ENCODE assay signal across 8 cellular contexts in genomic region chr17:4738136-4739121, GRCh38. TPM values are rescaled to one million over a fixed set of nuclear protein-coding genes. Genes with fewer than 3 reads are reported as not detected.
DNase-seq lines count a peak whose midpoint lies in the region; ATAC-seq and TF ChIP-seq lines count a peak whose summit lies in the region.

No MANE protein-coding gene starts in this region.

- H3K9me3 Mint-ChIP-seq in T-helper 1 cell treated with Interleukin-12 subunit alpha and Interleukin-12 subunit beta and Interleukin-4 antibody, amounts not matched to agents 30 μg/mL and 1 μg/mL, for 36 hours: no peaks in the 10 kb centered on the region
- no peaks in the 10 kb centered on the region for H3K9me3 Mint-ChIP-seq in osteocyte (ENCODE audit: unreplicated experiment)

- H3K4me1 ChIP-seq in DND-41 (ENCODE audit: insufficient read depth, low read length) (peaks cover 7% of the 10 kb centered on the region), fibroblast of lung (ENCODE audit: control insufficient read depth, extremely low read depth, insufficient read depth, low read length) (no peaks in the 10 kb centered on the region)

- H3K4me2 ChIP-seq in DND-41 (ENCODE audit: insufficient read depth, low read length): peak overlapping the region; percentile 71
- H3K4me2 ChIP-seq in fibroblast of lung (ENCODE audit: extremely low read depth, insufficient read depth, low read length): peak overlapping the region; percentile 72

- peaks cover 25% of the 10 kb centered on the region for H3K4me1 Mint-ChIP-seq in T-helper 1 cell treated with Interleukin-12 subunit alpha and Interleukin-12 subunit beta and Interleukin-4 antibody, amounts not matched to agents 30 μg/mL and 1 μg/mL, for 36 hours (ENCODE audit: low read depth)
- H3K4me1 Mint-ChIP-seq in osteocyte (ENCODE audit: unreplicated experiment): peaks cover 15% of the 10 kb centered on the region

- peak overlapping the region; percentile 52 for H3K27ac Mint-ChIP-seq in T-helper 1 cell treated with Interleukin-12 subunit alpha and Interleukin-12 subunit beta and Interleukin-4 antibody, amounts not matched to agents 30 μg/mL and 1 μg/mL, for 36 hours
- no peak overlapping the region for H3K27ac Mint-ChIP-seq in osteocyte (ENCODE audit: unreplicated experiment)

- H3K4me3 ChIP-seq in DND-41 (ENCODE audit: low read depth in 1 of 2, low read length in 2 of 2) (no peak overlapping the region; a peak in 1 of 4 replicates), fibroblast of lung (replicated peaks in 1 of 4; ENCODE audit: control extremely low read depth in 1 of 4, insufficient read depth in 1 of 4, low read depth in 3 of 4, low read length in 4 of 4) (peak overlapping the region in 3 of 4 experiments; percentile 67 to 86 (median 72))

- no peak overlapping the region for H3K27ac ChIP-seq in DND-41 (ENCODE audit: low read length)
- H3K27ac ChIP-seq in fibroblast of lung (ENCODE audit: insufficient read depth, low read length): no peak overlapping the region

- H3K4me3 Mint-ChIP-seq in T-helper 1 cell treated with Interleukin-12 subunit alpha and Interleukin-12 subunit beta and Interleukin-4 antibody, amounts not matched to agents 30 μg/mL and 1 μg/mL, for 36 hours: peak overlapping the region; percentile 76
- H3K4me3 Mint-ChIP-seq in osteocyte (ENCODE audit: unreplicated experiment): peak overlapping the region; percentile 73

- no peak for TF ChIP-seq CTCF in DND-41 (IDR thresholded peaks at IDR 0.05; ENCODE audit: borderline replicate concordance, extremely low read depth, low read length, poor library complexity, severe bottlenecking)
- no peak for TF ChIP-seq CTCF in fibroblast of lung (conservative IDR thresholded peaks at IDR 0.05 in 1 of 2, IDR thresholded peaks at IDR 0.05 in 1 of 2; ENCODE audit: low read depth in 1 of 2, low read length in 2 of 2)
- no peak for TF ChIP-seq CTCF in osteocyte (IDR thresholded peaks at IDR 0.05)
- TF ChIP-seq CTCF in GM20000 (IDR thresholded peaks at IDR 0.05; ENCODE audit: extremely low read depth, missing control alignments): no peak

- no peaks in the 10 kb centered on the region for H3K79me2 ChIP-seq in DND-41 (ENCODE audit: insufficient read depth, low read length)
- no peaks in the 10 kb centered on the region for H3K79me2 ChIP-seq in fibroblast of lung (ENCODE audit: control insufficient read depth, insufficient read depth, low read length)

- peaks cover 9% of the 10 kb centered on the region for H3K36me3 Mint-ChIP-seq in T-helper 1 cell treated with Interleukin-12 subunit alpha and Interleukin-12 subunit beta and Interleukin-4 antibody, amounts not matched to agents 30 μg/mL and 1 μg/mL, for 36 hours (ENCODE audit: low read depth)
- H3K36me3 Mint-ChIP-seq in osteocyte (ENCODE audit: unreplicated experiment): peaks cover 3% of the 10 kb centered on the region

- H4K20me1 ChIP-seq in DND-41 (ENCODE audit: insufficient read depth, low read length) (peaks cover 4% of the 10 kb centered on the region; the same call in 1 of the 2 replicates), fibroblast of lung (ENCODE audit: control insufficient read depth, extremely low read depth, insufficient read depth, low read length) (no peaks in the 10 kb centered on the region)

- H3K9me3 ChIP-seq in DND-41 (ENCODE audit: insufficient read depth, low read length, severe bottlenecking) (no peaks in the 10 kb centered on the region), fibroblast of lung (ENCODE audit: control insufficient read depth, insufficient read depth, low read depth, low read length) (no peaks in the 10 kb centered on the region)

- DNase-seq in DND-41 (no peak), fibroblast of lung (ENCODE audit: low read depth in 2 of 2) (no peak), osteocyte (ENCODE audit: extremely low spot score, unreplicated experiment) (no peak), GM20000 (ENCODE audit: low spot score) (no peak), UCSD-AML1 (lab: John Stamatoyannopoulos, UW; ENCODE audit: unreplicated experiment) (no peak)
- no peak for DNase-seq in stimulated activated CD4-positive, alpha-beta T cell treated with anti-CD3 and anti-CD28 coated beads, Interleukin-4, amount 100 ng/mL, for 1 hour

- H3K9ac ChIP-seq in DND-41 (ENCODE audit: low read depth, low read length) (no peak overlapping the region), fibroblast of lung (ENCODE audit: insufficient read depth, low read length) (no peak overlapping the region)

- H3K27me3 ChIP-seq in DND-41 (ENCODE audit: insufficient read depth, low read length, poor library complexity): peaks cover 43% of the 10 kb centered on the region
- peaks cover 23% of the 10 kb centered on the region for H3K27me3 ChIP-seq in fibroblast of lung (ENCODE audit: control insufficient read depth, insufficient read depth, low read length)

- ATAC-seq in DND-41 (ENCODE audit: insufficient read depth, low read depth): no peak
- ATAC-seq in HG03571 (IDR thresholded peaks at IDR 0.05; ENCODE audit: unreplicated experiment): no peak

- H3K36me3 ChIP-seq in DND-41 (ENCODE audit: insufficient read depth, low read length) (no peaks in the 10 kb centered on the region), fibroblast of lung (ENCODE audit: control insufficient read depth, insufficient read depth, low read length) (no peaks in the 10 kb centered on the region)

- no peak overlapping the region for H2AFZ ChIP-seq in DND-41 (ENCODE audit: low read depth, low read length)
- H2AFZ ChIP-seq in fibroblast of lung (ENCODE audit: low read length): no peak overlapping the region

- peaks cover 41% of the 10 kb centered on the region for H3K27me3 Mint-ChIP-seq in T-helper 1 cell treated with Interleukin-12 subunit alpha and Interleukin-12 subunit beta and Interleukin-4 antibody, amounts not matched to agents 30 μg/mL and 1 μg/mL, for 36 hours (ENCODE audit: low read depth)
- peaks cover 16% of the 10 kb centered on the region for H3K27me3 Mint-ChIP-seq in osteocyte (ENCODE audit: unreplicated experiment)

RNA-seq across cellular contexts. Expression of gene ZMYND15, which starts 1.2 kb away (rescaled TPM):
- total RNA-seq in fibroblast of lung (under 0.01 and 0.51 TPM in 2 replicates), osteocyte (0.55 and 0.99 TPM in 2 replicates)
- polyA plus RNA-seq in fibroblast of lung: 0.05 and 0.11 TPM in 2 replicates
- 0.05 and 0.12 TPM in 2 replicates for polyA plus RNA-seq in fibroblast of lung (2012)
- polyA minus RNA-seq in fibroblast of lung (ENCODE audit: low replicate concordance): 1.4 TPM in 1 of 2 replicates, not detected in the other

RNA-seq across cellular contexts. Expression of gene CXCL16, which starts 1.3 kb away (rescaled TPM):
- total RNA-seq in fibroblast of lung (0.83 and 4.1 TPM in 2 replicates), osteocyte (11.0 and 12.8 TPM in 2 replicates)
- 2.0 and 2.4 TPM in 2 replicates for polyA plus RNA-seq in fibroblast of lung
- polyA plus RNA-seq in fibroblast of lung (2012): 1.8 and 2.3 TPM in 2 replicates
- polyA minus RNA-seq in fibroblast of lung (ENCODE audit: low replicate concordance): 3.2 and 8.8 TPM in 2 replicates

RNA-seq across cellular contexts. Expression of gene MED11, which starts 7.2 kb away (rescaled TPM):
- 9.2 and 10.8 TPM in 2 replicates for total RNA-seq in fibroblast of lung
- 29.1 and 29.6 TPM in 2 replicates for polyA plus RNA-seq in fibroblast of lung
- 24.9 and 27.0 TPM in 2 replicates for polyA plus RNA-seq in fibroblast of lung (2012)
- polyA minus RNA-seq in fibroblast of lung (ENCODE audit: low replicate concordance): 15.7 and 23.2 TPM in 2 replicates
- 15.3 and 19.4 TPM in 2 replicates for total RNA-seq in osteocyte

RNA-seq across cellular contexts. Expression of gene ARRB2, which starts 28.0 kb away (rescaled TPM):
- total RNA-seq in fibroblast of lung (2.8 and 3.3 TPM in 2 replicates), osteocyte (19.4 and 23.6 TPM in 2 replicates)
- polyA plus RNA-seq in fibroblast of lung: 4.6 and 8.3 TPM in 2 replicates
- 9.1 and 13.7 TPM in 2 replicates for polyA plus RNA-seq in fibroblast of lung (2012)
- 19.5 and 23.8 TPM in 2 replicates for polyA minus RNA-seq in fibroblast of lung (ENCODE audit: low replicate concordance)

RNA-seq across cellular contexts. Expression of gene TM4SF5, which starts 33.3 kb away (rescaled TPM):
- total RNA-seq in fibroblast of lung (not detected in 2 replicates), osteocyte (not detected in 2 replicates)
- not detected in 2 replicates for polyA plus RNA-seq in fibroblast of lung
- not detected in 2 replicates for polyA plus RNA-seq in fibroblast of lung (2012)
- not detected in 2 replicates for polyA minus RNA-seq in fibroblast of lung (ENCODE audit: low replicate concordance)

Comparison
In these comparisons a context has a peak if more than half of its experiments do, and no peak if none do; other contexts are left out.
1. H3K4me3 ChIP-seq: peak in fibroblast of lung (3 of 4); none in DND-41 (0 of 2).